15 cellular contexts compared by ENCODE assay signal in the genomic region with DNA sequence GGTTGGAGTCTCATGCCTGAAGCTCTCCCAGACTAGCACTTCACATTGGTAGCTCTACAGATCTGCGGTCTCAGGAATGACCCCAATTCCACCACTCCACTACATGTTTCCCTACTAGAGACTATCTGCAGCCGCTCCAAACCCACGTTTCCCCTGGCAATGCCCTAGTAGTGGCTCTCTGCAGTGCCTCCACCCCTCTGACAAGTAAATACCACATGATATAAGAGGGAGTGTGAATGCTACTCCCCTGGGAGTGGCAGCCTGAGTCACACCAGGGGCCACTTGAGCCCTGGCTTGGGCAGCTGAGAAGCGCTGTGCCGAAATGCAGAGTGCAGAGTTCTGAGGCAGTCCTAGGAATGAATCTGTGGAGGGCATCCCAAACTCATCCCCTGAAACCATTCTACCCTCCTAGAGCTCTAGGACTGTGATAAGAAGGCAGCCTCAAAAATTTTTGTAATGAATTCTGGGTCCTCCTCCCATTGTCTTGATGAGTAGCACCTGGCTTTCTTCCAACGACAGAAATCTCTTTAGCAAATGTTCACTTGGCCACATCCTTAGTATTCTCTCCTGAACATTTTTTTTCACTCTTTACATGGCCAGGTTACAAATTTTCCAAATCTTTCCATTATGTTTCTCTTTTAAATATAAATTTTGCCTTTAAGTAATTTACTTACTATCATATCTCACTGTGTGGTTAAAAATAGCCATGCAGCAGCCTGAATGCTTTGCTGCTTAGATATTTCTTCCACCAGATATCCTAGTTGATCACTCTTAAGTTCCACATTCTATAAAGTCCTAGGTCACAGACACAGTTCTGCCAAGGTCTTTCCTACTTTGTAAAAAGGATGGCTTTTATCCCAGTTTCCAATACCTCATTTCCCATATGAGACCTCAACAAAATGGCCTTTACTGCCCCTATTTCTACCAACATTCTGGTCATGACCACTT.
DNase-seq lines count a peak whose midpoint lies in the region; ATAC-seq and TF ChIP-seq lines count a peak whose summit lies in the region.
"Had no signal": no experiment of that assay in that cellular context is flagged by ENCODE, and none has a peak within 500 bp of the region (broad histone marks: within the 10 kb centered on the region; RNA-seq: fewer than 3 reads in every experiment).

No MANE protein-coding gene starts in this region.

- peak in 2 of 4 donors; percentile 47 to 94 for TF ChIP-seq EP300 in upper lobe of left lung (IDR thresholded peaks at IDR 0.05)

- no peaks in the 10 kb centered on the region for H3K27me3 ChIP-seq in upper lobe of left lung

- no peaks in the 10 kb centered on the region for H3K36me3 Mint-ChIP-seq in activated T-cell treated with anti-CD3 and anti-CD28 coated beads, Interleukin-2, amount 50 U/mL, for 72 hours (ENCODE audit: insufficient read depth in 2 of 2)
- H3K36me3 Mint-ChIP-seq: activated naive CD8-positive, alpha-beta T cell treated with anti-CD3 and anti-CD28 coated beads for 36 hours had no signal

- peaks cover 0 to 3% of the 10 kb centered on the region in 2 donors for H3K9me3 Mint-ChIP-seq in activated T-cell treated with anti-CD3 and anti-CD28 coated beads, Interleukin-2, amount 50 U/mL, for 72 hours
- H3K9me3 Mint-ChIP-seq: activated naive CD8-positive, alpha-beta T cell treated with anti-CD3 and anti-CD28 coated beads for 36 hours had no signal

- peaks cover 15% of the 10 kb centered on the region for H3K4me1 Mint-ChIP-seq in activated T-cell treated with anti-CD3 and anti-CD28 coated beads, Interleukin-2, amount 50 U/mL, for 72 hours (ENCODE audit: low read depth)
- H3K4me1 Mint-ChIP-seq: activated naive CD8-positive, alpha-beta T cell treated with anti-CD3 and anti-CD28 coated beads for 36 hours; nephron had no signal

- ATAC-seq in activated T-cell treated with anti-CD3 and anti-CD28 coated beads, Interleukin-2, amount 50 U/mL, for 72 hours (replicated peaks in 1 of 2) = no peak
- ATAC-seq in SK-N-SH treated with all-trans-retinoic acid at 6 μM for 48 hours (peak; percentile 53), left cardiac atrium (peak; percentile 84 to 98), upper lobe of left lung (ENCODE audit: low FRiP score in 2 of 2) (peak; percentile 86 to 95), HG03439 (IDR thresholded peaks at IDR 0.05; ENCODE audit: unreplicated experiment) (no peak), GM21529 (IDR thresholded peaks at IDR 0.05; ENCODE audit: unreplicated experiment) (no peak)

- H3K27me3 Mint-ChIP-seq in activated T-cell treated with anti-CD3 and anti-CD28 coated beads, Interleukin-2, amount 50 U/mL, for 72 hours (ENCODE audit: low read depth) = peaks cover 14% of the 10 kb centered on the region

- TF ChIP-seq POLR2A in upper lobe of left lung (IDR thresholded peaks at IDR 0.05) = peak in 1 of 4 donors; percentile 36

- H3K4me3 Mint-ChIP-seq in activated T-cell treated with anti-CD3 and anti-CD28 coated beads, Interleukin-2, amount 50 U/mL, for 72 hours = no peak overlapping the region
- H3K4me3 Mint-ChIP-seq: activated naive CD8-positive, alpha-beta T cell treated with anti-CD3 and anti-CD28 coated beads for 36 hours; nephron had no signal

- no peaks in the 10 kb centered on the region for H3K9me3 ChIP-seq in upper lobe of left lung

- H3K36me3 ChIP-seq in upper lobe of left lung = no peaks in the 10 kb centered on the region

- peaks cover 0 to 8% (median 1%) of the 10 kb centered on the region in 4 donors for H3K4me1 ChIP-seq in upper lobe of left lung

- TF ChIP-seq CTCF in upper lobe of left lung (IDR thresholded peaks at IDR 0.05) = no peak

- DNase-seq in activated T-cell treated with anti-CD3 and anti-CD28 coated beads, Interleukin-2, amount 50 U/mL, for 72 hours = no peak
- no peak for DNase-seq in activated T-cell treated with anti-CD3 and anti-CD28 coated beads for 4 hours
- peak; percentile 51 for DNase-seq in left cardiac atrium
- DNase-seq in upper lobe of left lung = peak; percentile 37 to 90
- no peak for DNase-seq in posterior cingulate gyrus
- DNase-seq: ACHN; activated CD4-positive, alpha-beta T cell treated with anti-CD3 and anti-CD28 coated beads for 48 hours; activated naive CD8-positive, alpha-beta T cell treated with anti-CD3 and anti-CD28 coated beads for 36 hours; effector CD4-positive, alpha-beta T cell; GOT3; stimulated activated CD4-positive, alpha-beta T cell treated with anti-CD3 and anti-CD28 coated beads, Interleukin-2, amount 100 ng/mL, for 24 hours had no signal

- intact Hi-C loops in left cardiac atrium (cut with DNase I) = loop anchor here in 1 of 2 donors (10.0 kb wide), 1 partner anchor 153 kb away; no protein-coding TSS in a partner anchor
- intact Hi-C loops in posterior cingulate gyrus (cut with DNase I) = no loop called here

- no peak overlapping the region for H3K4me3 ChIP-seq in upper lobe of left lung

- peak overlapping the region in 3 of 4 donors; percentile 6 to 52 (median 35) for H3K27ac ChIP-seq in upper lobe of left lung

- H3K27ac Mint-ChIP-seq in activated T-cell treated with anti-CD3 and anti-CD28 coated beads, Interleukin-2, amount 50 U/mL, for 72 hours = peak overlapping the region; percentile 89
- H3K27ac Mint-ChIP-seq: activated naive CD8-positive, alpha-beta T cell treated with anti-CD3 and anti-CD28 coated beads for 36 hours; nephron had no signal

- WGBS in upper lobe of left lung, 2 donors = 50 to 61% methylated on average over 3 to 6 of the region's 6 CpGs

TF ChIP-seq in SK-N-SH treated with all-trans-retinoic acid at 6 μM for 48 hours, 23 proteins besides CTCF, POLR2A, EP300 and RAD21:
- TF ChIP-seq GLIS3 (CRISPR knock-in tag; IDR thresholded peaks at IDR 0.05) (no peak), ZFP30 (CRISPR knock-in tag; IDR thresholded peaks at IDR 0.05) (no peak), ESRRG (CRISPR knock-in tag; IDR thresholded peaks at IDR 0.05) (no peak), ZNF70 (CRISPR knock-in tag; IDR thresholded peaks at IDR 0.05) (no peak), ZNF565 (CRISPR knock-in tag; conservative IDR thresholded peaks at IDR 0.05; ENCODE audit: low read depth) (no peak), ZC3H10 (CRISPR knock-in tag; IDR thresholded peaks at IDR 0.05) (no peak), OSR1 (CRISPR knock-in tag; IDR thresholded peaks at IDR 0.05) (no peak), ZFP3 (CRISPR knock-in tag; IDR thresholded peaks at IDR 0.05) (no peak)
- TF ChIP-seq, protein P1, sequence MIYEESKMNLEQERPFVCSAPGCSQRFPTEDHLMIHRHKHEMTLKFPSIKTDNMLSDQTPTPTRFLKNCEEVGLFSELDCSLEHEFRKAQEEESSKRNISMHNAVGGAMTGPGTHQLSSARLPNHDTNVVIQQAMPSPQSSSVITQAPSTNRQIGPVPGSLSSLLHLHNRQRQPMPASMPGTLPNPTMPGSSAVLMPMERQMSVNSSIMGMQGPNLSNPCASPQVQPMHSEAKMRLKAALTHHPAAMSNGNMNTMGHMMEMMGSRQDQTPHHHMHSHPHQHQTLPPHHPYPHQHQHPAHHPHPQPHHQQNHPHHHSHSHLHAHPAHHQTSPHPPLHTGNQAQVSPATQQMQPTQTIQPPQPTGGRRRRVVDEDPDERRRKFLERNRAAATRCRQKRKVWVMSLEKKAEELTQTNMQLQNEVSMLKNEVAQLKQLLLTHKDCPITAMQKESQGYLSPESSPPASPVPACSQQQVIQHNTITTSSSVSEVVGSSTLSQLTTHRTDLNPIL (CRISPR knock-in tag; IDR thresholded peaks at IDR 0.05; ENCODE audit: low read depth) = no peak
- TF ChIP-seq, protein P2, sequence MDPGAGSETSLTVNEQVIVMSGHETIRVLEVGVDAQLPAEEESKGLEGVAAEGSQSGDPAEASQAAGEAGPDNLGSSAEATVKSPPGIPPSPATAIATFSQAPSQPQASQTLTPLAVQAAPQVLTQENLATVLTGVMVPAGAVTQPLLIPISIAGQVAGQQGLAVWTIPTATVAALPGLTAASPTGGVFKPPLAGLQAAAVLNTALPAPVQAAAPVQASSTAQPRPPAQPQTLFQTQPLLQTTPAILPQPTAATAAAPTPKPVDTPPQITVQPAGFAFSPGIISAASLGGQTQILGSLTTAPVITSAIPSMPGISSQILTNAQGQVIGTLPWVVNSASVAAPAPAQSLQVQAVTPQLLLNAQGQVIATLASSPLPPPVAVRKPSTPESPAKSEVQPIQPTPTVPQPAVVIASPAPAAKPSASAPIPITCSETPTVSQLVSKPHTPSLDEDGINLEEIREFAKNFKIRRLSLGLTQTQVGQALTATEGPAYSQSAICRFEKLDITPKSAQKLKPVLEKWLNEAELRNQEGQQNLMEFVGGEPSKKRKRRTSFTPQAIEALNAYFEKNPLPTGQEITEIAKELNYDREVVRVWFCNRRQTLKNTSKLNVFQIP (CRISPR knock-in tag; IDR thresholded peaks at IDR 0.05; ENCODE audit: borderline replicate concordance, low read depth) = no peak
- TF ChIP-seq, protein P3, sequence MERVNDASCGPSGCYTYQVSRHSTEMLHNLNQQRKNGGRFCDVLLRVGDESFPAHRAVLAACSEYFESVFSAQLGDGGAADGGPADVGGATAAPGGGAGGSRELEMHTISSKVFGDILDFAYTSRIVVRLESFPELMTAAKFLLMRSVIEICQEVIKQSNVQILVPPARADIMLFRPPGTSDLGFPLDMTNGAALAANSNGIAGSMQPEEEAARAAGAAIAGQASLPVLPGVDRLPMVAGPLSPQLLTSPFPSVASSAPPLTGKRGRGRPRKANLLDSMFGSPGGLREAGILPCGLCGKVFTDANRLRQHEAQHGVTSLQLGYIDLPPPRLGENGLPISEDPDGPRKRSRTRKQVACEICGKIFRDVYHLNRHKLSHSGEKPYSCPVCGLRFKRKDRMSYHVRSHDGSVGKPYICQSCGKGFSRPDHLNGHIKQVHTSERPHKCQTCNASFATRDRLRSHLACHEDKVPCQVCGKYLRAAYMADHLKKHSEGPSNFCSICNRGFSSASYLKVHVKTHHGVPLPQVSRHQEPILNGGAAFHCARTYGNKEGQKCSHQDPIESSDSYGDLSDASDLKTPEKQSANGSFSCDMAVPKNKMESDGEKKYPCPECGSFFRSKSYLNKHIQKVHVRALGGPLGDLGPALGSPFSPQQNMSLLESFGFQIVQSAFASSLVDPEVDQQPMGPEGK (CRISPR knock-in tag; IDR thresholded peaks at IDR 0.05; ENCODE audit: borderline replicate concordance) = no peak
TF ChIP-seq in SK-N-SH treated with all-trans-retinoic acid at 6 μM for 48 hours: peak in this region for 0.

Comparison
In these comparisons a context has a peak if more than half of its experiments do, and no peak if none do; other contexts are left out.
1. ATAC-seq: peak in SK-N-SH treated with all-trans-retinoic acid at 6 μM for 48 hours (single experiment), left cardiac atrium (2 of 2) and upper lobe of left lung (2 of 2); none in activated T-cell treated with anti-CD3 and anti-CD28 coated beads, Interleukin-2, amount 50 U/mL, for 72 hours (0 of 2), HG03439 (single experiment) and GM21529 (single experiment).
2. DNase-seq: peak in left cardiac atrium (single experiment) and upper lobe of left lung (2 of 2); none in activated T-cell treated with anti-CD3 and anti-CD28 coated beads, Interleukin-2, amount 50 U/mL, for 72 hours (0 of 2), activated T-cell treated with anti-CD3 and anti-CD28 coated beads for 4 hours (single experiment) and posterior cingulate gyrus (0 of 10).